1 cellular context compared by ENCODE assay signal in genomic region chr10:100185364-100186252, GRCh38.
TF ChIP-seq lines count a peak whose summit lies in the region.

ERLIN1 (minus strand) TSS chr10:100186029; CDS start chr10:100185626, 403 bp downstream.

TF ChIP-seq in K562, 482 proteins besides CTCF, POLR2A, EP300 and RAD21 (continued from another document and continues in another):
- TF ChIP-seq ZBTB9 (CRISPR knock-in tag; IDR thresholded peaks at IDR 0.05) (no peak), E2F8 (IDR thresholded peaks at IDR 0.05; ENCODE audit: low read depth, partially characterized antibody) (peak; percentile 88), ZBTB8A (IDR thresholded peaks at IDR 0.05; ENCODE audit: partially characterized antibody) (no peak), HEY1 (CRISPR knock-in tag; IDR thresholded peaks at IDR 0.05; ENCODE audit: borderline replicate concordance) (no peak), BRF1 (IDR thresholded peaks at IDR 0.05; ENCODE audit: borderline replicate concordance, extremely low read depth, insufficient read length) (no peak), RNF2 (IDR thresholded peaks at IDR 0.05) (peak; percentile 68), JUND (IDR thresholded peaks at IDR 0.05; ENCODE audit: borderline replicate concordance, low read depth, low read length) (peak; percentile 84), JUND (tag; IDR thresholded peaks at IDR 0.05; ENCODE audit: borderline replicate concordance, low read depth, low read length) (peak; percentile 69; the same call in 1 of the 3 replicates), GTF2F1 (IDR thresholded peaks at IDR 0.05; ENCODE audit: low read depth, low read length) (peak; percentile 64; the same call in 1 of the 2 replicates), ZFP36 (IDR thresholded peaks at IDR 0.05; ENCODE audit: low read depth, low read length, partially characterized antibody) (no peak), RBFOX2 (IDR thresholded peaks at IDR 0.05; ENCODE audit: low read depth, low read length) (peak; percentile 92), ZBED1 (IDR thresholded peaks at IDR 0.05) (no peak), BACH1 (tag; IDR thresholded peaks at IDR 0.05) (no peak), MYBL2 (IDR thresholded peaks at IDR 0.05; ENCODE audit: low read depth) (peak; percentile 53; the same call in 1 of the 2 replicates), MYBL2 (CRISPR knock-in tag; IDR thresholded peaks at IDR 0.05; ENCODE audit: borderline replicate concordance) (no peak), PHF8 (IDR thresholded peaks at IDR 0.05; ENCODE audit: borderline replicate concordance, low read length) (peak; percentile 77; the same call in 1 of the 2 replicates), YY1 (IDR thresholded peaks at IDR 0.05; ENCODE audit: borderline replicate concordance in 1 of 3, control insufficient read depth in 1 of 3, extremely low read depth in 1 of 3, insufficient read depth in 3 of 3, insufficient read length in 1 of 3, insufficient replicate concordance in 2 of 3, low read depth in 1 of 3, low read length in 2 of 3) (peak in 2 of 3 experiments; percentile 43 to 49), DEAF1 (CRISPR knock-in tag; IDR thresholded peaks at IDR 0.05) (no peak), POLR2G (IDR thresholded peaks at IDR 0.05; ENCODE audit: low read depth, low read length) (peak; percentile 89), CHCHD3 (CRISPR knock-in tag; IDR thresholded peaks at IDR 0.05) (no peak), VEZF1 (CRISPR knock-in tag; IDR thresholded peaks at IDR 0.05) (peak; percentile 78), RBM15 (IDR thresholded peaks at IDR 0.05; ENCODE audit: insufficient read depth, low read length) (no peak), CEBPZ (IDR thresholded peaks at IDR 0.05; ENCODE audit: borderline replicate concordance, low read depth, low read length) (no peak), CHAMP1 (IDR thresholded peaks at IDR 0.05) (no peak), KLF13 (tag; IDR thresholded peaks at IDR 0.05; ENCODE audit: borderline replicate concordance, low read depth) (peak; percentile 84), CREB1 (IDR thresholded peaks at IDR 0.05) (peak; percentile 72), CREB1 (CRISPR knock-in tag; IDR thresholded peaks at IDR 0.05) (peak; percentile 72), CXXC5 (CRISPR knock-in tag; IDR thresholded peaks at IDR 0.05) (peak; percentile 97), HMBOX1 (IDR thresholded peaks at IDR 0.05) (peak; percentile 34; the same call in 1 of the 2 replicates), ZNF407 (IDR thresholded peaks at IDR 0.05; ENCODE audit: low read depth) (peak; percentile 91), HIVEP1 (CRISPR knock-in tag; IDR thresholded peaks at IDR 0.05) (no peak), SAP30 (IDR thresholded peaks at IDR 0.05; ENCODE audit: borderline replicate concordance, insufficient read depth, low read depth, low read length, poor library complexity, severe bottlenecking) (peak; percentile 49), POLR2B (IDR thresholded peaks at IDR 0.05; ENCODE audit: low read depth, partially characterized antibody) (peak; percentile 47)
